27 cellular contexts compared by ENCODE assay signal in the genomic region with DNA sequence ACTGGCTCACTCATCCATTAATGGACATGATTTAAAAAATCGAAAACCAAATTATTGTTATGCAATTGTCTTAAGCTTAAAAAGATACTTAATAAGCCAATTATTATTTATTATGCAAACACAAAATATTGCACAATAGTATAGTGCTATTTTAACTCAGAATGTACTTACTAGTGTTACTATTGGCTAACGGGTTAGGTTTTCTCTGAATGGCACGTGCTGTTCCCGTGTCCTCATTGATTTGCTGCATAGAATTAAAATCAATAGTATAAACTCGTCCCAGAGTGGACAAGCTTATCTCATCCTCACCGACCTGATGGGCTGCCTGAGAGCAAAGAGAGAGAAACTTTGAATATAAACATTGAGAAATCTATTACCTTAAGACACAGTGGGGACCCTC.
"Had no signal": no experiment of that assay in that cellular context is flagged by ENCODE, and none has a peak within 500 bp of the region (broad histone marks: within the 10 kb centered on the region; RNA-seq: fewer than 3 reads in every experiment).

No MANE protein-coding gene starts in this region.

- ATAC-seq: left colon; left ventricle myocardium superior; sciatic nerve; stimulated activated effector memory CD8-positive, alpha-beta T cell treated with anti-CD3 and anti-CD28 coated beads, Interleukin-12 subunit alpha, Interleukin-12 subunit beta, amount 100 ng/mL, for 72 hours had no signal

- H3K9ac ChIP-seq: neural progenitor cell, parathyroid adenoma had no signal

- H3K4me3 Mint-ChIP-seq: immature natural killer cell; memory B cell; naive B cell; nephron; neural progenitor cell; stimulated activated effector memory CD8-positive, alpha-beta T cell treated with anti-CD3 and anti-CD28 coated beads, Interleukin-12 subunit alpha, Interleukin-12 subunit beta, amount 100 ng/mL, for 72 hours had no signal

- H3K4me3 ChIP-seq: dorsolateral prefrontal cortex, lung, neural progenitor cell, smooth muscle cell, stomach, thyroid gland, vagina had no signal

- DNase-seq: dorsolateral prefrontal cortex; effector CD4-positive, alpha-beta T cell; hypothalamus; immature natural killer cell; islet precursor cell; kidney glomerular epithelial cell; left colon; left ventricle myocardium superior; naive B cell; stimulated activated CD4-positive, alpha-beta T cell treated with anti-CD3 and anti-CD28 coated beads, Interleukin-12 subunit alpha, Interleukin-12 subunit beta, amount 100 ng/mL, for 4 hours; stimulated activated CD4-positive, alpha-beta T cell treated with anti-CD3 and anti-CD28 coated beads, Interleukin-1b, Interleukin-23, amount 100 ng/mL, for 48 hours; stimulated activated CD4-positive, alpha-beta T cell treated with anti-CD3 and anti-CD28 coated beads, Interleukin-4, amount 100 ng/mL, for 24 hours; stimulated activated naive CD4-positive, alpha-beta T cell treated with Interleukin-2 at 50 U/mL for 16 hours; stomach; thyroid gland; trophoblast cell had no signal

- H3K27me3 Mint-ChIP-seq: memory B cell, naive B cell, progenitor cell of endocrine pancreas had no signal

- H2AFZ ChIP-seq: neural progenitor cell, parathyroid adenoma had no signal

- H3K9me3 Mint-ChIP-seq: immature natural killer cell; memory B cell; naive B cell; nephron; neural progenitor cell; stimulated activated effector memory CD8-positive, alpha-beta T cell treated with anti-CD3 and anti-CD28 coated beads, Interleukin-12 subunit alpha, Interleukin-12 subunit beta, amount 100 ng/mL, for 72 hours had no signal

- H3K4me1 Mint-ChIP-seq: memory B cell; naive B cell; neural progenitor cell; stimulated activated effector memory CD8-positive, alpha-beta T cell treated with anti-CD3 and anti-CD28 coated beads, Interleukin-12 subunit alpha, Interleukin-12 subunit beta, amount 100 ng/mL, for 72 hours had no signal

- H3K27ac Mint-ChIP-seq: nephron; neural progenitor cell; progenitor cell of endocrine pancreas; stimulated activated effector memory CD8-positive, alpha-beta T cell treated with anti-CD3 and anti-CD28 coated beads, Interleukin-12 subunit alpha, Interleukin-12 subunit beta, amount 100 ng/mL, for 72 hours had no signal

- H3K4me2 ChIP-seq: neural progenitor cell, smooth muscle cell had no signal

- FAIRE-seq: frontal cortex had no signal

- H3K9me3 ChIP-seq: stomach, thyroid gland, vagina had no signal

- H3K4me1 ChIP-seq: neural progenitor cell, parathyroid adenoma had no signal

- H3K27me3 ChIP-seq: dorsolateral prefrontal cortex, neural progenitor cell, stomach, thyroid gland, vagina had no signal

- H3K27ac ChIP-seq: dorsolateral prefrontal cortex, neural progenitor cell, parathyroid adenoma, stomach, thyroid gland, vagina had no signal

- H3K79me2 ChIP-seq: parathyroid adenoma had no signal
